1 cellular context compared by ENCODE assay signal in genomic region chr21:38806153-38806941, GRCh38.
TF ChIP-seq lines count a peak whose summit lies in the region.

No MANE protein-coding gene starts in this region.

TF ChIP-seq in HepG2, 621 proteins besides CTCF, POLR2A, EP300 and RAD21 (continued from another document and continues in another):
- TF ChIP-seq ZNF740 (CRISPR knock-in tag; IDR thresholded peaks at IDR 0.05) (no peak), EZH2 (conservative IDR thresholded peaks at IDR 0.05; ENCODE audit: low read depth, low read length) (no peak), ZNF782 (CRISPR knock-in tag; IDR thresholded peaks at IDR 0.05; ENCODE audit: borderline replicate concordance) (peak; percentile 38; the same call in 1 of the 2 replicates), ZNF557 (CRISPR knock-in tag; IDR thresholded peaks at IDR 0.05) (no peak), NFATC3 (CRISPR knock-in tag; IDR thresholded peaks at IDR 0.05) (no peak), CAMTA2 (CRISPR knock-in tag; IDR thresholded peaks at IDR 0.05; ENCODE audit: borderline replicate concordance) (no peak; the same call in 1 of the 2 replicates), GTF3A (CRISPR knock-in tag; conservative IDR thresholded peaks at IDR 0.05) (no peak), ZNF75D (CRISPR knock-in tag; IDR thresholded peaks at IDR 0.05; ENCODE audit: borderline replicate concordance) (no peak), HIC2 (CRISPR knock-in tag; IDR thresholded peaks at IDR 0.05; ENCODE audit: low read depth) (no peak), ZNF468 (CRISPR knock-in tag; IDR thresholded peaks at IDR 0.05) (no peak), BRF2 (CRISPR knock-in tag; IDR thresholded peaks at IDR 0.05) (0 out of 2 replicates have a peak, but pooled peaks have one; percentile 20), ZFY (CRISPR knock-in tag; IDR thresholded peaks at IDR 0.05) (peak; percentile 1; the same call in 1 of the 2 replicates), HOXA7 (CRISPR knock-in tag; IDR thresholded peaks at IDR 0.05) (no peak), FUBP1 (CRISPR knock-in tag; IDR thresholded peaks at IDR 0.05; ENCODE audit: borderline replicate concordance) (no peak), ZNF33B (CRISPR knock-in tag; IDR thresholded peaks at IDR 0.05) (no peak), ZBTB37 (CRISPR knock-in tag; IDR thresholded peaks at IDR 0.05) (no peak), ZNF790 (CRISPR knock-in tag; IDR thresholded peaks at IDR 0.05; ENCODE audit: borderline replicate concordance) (0 out of 2 replicates have a peak, but pooled peaks have one; percentile 0), TAF15 (IDR thresholded peaks at IDR 0.05; ENCODE audit: low read depth, low read length, poor library complexity, severe bottlenecking) (peak; percentile 75), AGO2 (optimal IDR thresholded peaks at IDR 0.05; ENCODE audit: low read depth, low read length) (peak; percentile 97), ZBTB4 (CRISPR knock-in tag; IDR thresholded peaks at IDR 0.05; ENCODE audit: borderline replicate concordance) (no peak), ASH2L (IDR thresholded peaks at IDR 0.05; ENCODE audit: insufficient read length, low read depth, low read length) (peak; percentile 11), WIZ (CRISPR knock-in tag; IDR thresholded peaks at IDR 0.05) (0 out of 2 replicates have a peak, but pooled peaks have one; percentile 49), ZNF253 (CRISPR knock-in tag; IDR thresholded peaks at IDR 0.05; ENCODE audit: borderline replicate concordance) (no peak), MTA1 (CRISPR knock-in tag; IDR thresholded peaks at IDR 0.05; ENCODE audit: borderline replicate concordance) (no peak), ETV6 (CRISPR knock-in tag; conservative IDR thresholded peaks at IDR 0.05) (no peak), HNRNPLL (IDR thresholded peaks at IDR 0.05; ENCODE audit: low read depth, low read length, poor library complexity, severe bottlenecking) (peak; percentile 5), KDM2A (CRISPR knock-in tag; IDR thresholded peaks at IDR 0.05; ENCODE audit: borderline replicate concordance, low read depth) (peak; percentile 19; the same call in 1 of the 2 replicates), NBN (conservative IDR thresholded peaks at IDR 0.05) (no peak), ZNF235 (CRISPR knock-in tag; IDR thresholded peaks at IDR 0.05; ENCODE audit: borderline replicate concordance) (0 out of 2 replicates have a peak, but pooled peaks have one; percentile 46), HBP1 (CRISPR knock-in tag; IDR thresholded peaks at IDR 0.05; ENCODE audit: low read depth) (no peak), YEATS4 (CRISPR knock-in tag; IDR thresholded peaks at IDR 0.05; ENCODE audit: borderline replicate concordance) (peak; percentile 36; the same call in 1 of the 2 replicates), MXD1 (CRISPR knock-in tag; IDR thresholded peaks at IDR 0.05) (peak; percentile 27), ZNF101 (CRISPR knock-in tag; IDR thresholded peaks at IDR 0.05; ENCODE audit: borderline replicate concordance, low read depth) (no peak), FOXO4 (CRISPR knock-in tag; conservative IDR thresholded peaks at IDR 0.05) (no peak), ATF6 (CRISPR knock-in tag; conservative IDR thresholded peaks at IDR 0.05) (no peak), ZNF446 (CRISPR knock-in tag; IDR thresholded peaks at IDR 0.05) (no peak), DMAP1 (CRISPR knock-in tag; IDR thresholded peaks at IDR 0.05) (peak; percentile 14; the same call in 1 of the 2 replicates), NAIF1 (CRISPR knock-in tag; IDR thresholded peaks at IDR 0.05; ENCODE audit: borderline replicate concordance) (no peak), ZNF574 (CRISPR knock-in tag; IDR thresholded peaks at IDR 0.05) (no peak), MEIS1 (CRISPR knock-in tag; IDR thresholded peaks at IDR 0.05; ENCODE audit: borderline replicate concordance) (no peak)
